1 cellular context compared by ENCODE assay signal in the genomic region with DNA sequence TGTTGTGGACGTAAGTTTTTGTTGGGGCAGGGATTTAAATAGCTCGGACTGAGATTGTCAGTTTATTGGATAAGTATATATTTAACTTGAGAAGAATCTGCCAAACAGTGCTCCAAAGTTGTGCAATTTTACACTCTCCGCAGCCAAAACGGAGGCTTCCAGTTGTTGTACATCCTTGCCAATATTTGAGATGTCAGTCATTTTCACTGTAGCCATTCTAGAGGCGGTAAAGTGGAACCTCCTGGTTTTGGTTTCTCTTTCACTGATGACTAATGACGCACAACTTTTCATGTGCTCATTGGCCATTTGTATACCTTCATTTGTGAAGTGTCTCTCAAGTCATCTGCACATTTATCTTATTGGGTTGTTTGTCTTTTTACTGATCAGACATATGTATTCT.
TF ChIP-seq lines count a peak whose summit lies in the region.

No MANE protein-coding gene starts in this region.

TF ChIP-seq in GM12878, 131 proteins besides CTCF, POLR2A, EP300 and RAD21 (continued from another document):
- TF ChIP-seq CREM (IDR thresholded peaks at IDR 0.05; ENCODE audit: low read depth), result 0 out of 2 replicates have a peak, but pooled peaks have one; percentile 17
- TF ChIP-seq, protein P1, sequence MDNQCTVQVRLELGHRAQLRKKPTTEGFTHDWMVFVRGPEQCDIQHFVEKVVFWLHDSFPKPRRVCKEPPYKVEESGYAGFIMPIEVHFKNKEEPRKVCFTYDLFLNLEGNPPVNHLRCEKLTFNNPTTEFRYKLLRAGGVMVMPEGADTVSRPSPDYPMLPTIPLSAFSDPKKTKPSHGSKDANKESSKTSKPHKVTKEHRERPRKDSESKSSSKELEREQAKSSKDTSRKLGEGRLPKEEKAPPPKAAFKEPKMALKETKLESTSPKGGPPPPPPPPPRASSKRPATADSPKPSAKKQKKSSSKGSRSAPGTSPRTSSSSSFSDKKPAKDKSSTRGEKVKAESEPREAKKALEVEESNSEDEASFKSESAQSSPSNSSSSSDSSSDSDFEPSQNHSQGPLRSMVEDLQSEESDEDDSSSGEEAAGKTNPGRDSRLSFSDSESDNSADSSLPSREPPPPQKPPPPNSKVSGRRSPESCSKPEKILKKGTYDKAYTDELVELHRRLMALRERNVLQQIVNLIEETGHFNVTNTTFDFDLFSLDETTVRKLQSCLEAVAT (IDR thresholded peaks at IDR 0.05), result peak; percentile 50; the same call in 1 of the 2 replicates
